ENCODE assay signal across 8 cellular contexts in genomic region chr5:96662725-96663513, GRCh38. TPM values are rescaled to one million over a fixed set of nuclear protein-coding genes. Genes with fewer than 3 reads are reported as not detected.
DNase-seq lines count a peak whose midpoint lies in the region; ATAC-seq and TF ChIP-seq lines count a peak whose summit lies in the region.

No MANE protein-coding gene starts in this region.

- peaks cover 9% of the 10 kb centered on the region for H3K27me3 Mint-ChIP-seq in T-helper 1 cell treated with Interleukin-12 subunit alpha and Interleukin-12 subunit beta and Interleukin-4 antibody, amounts not matched to agents 30 μg/mL and 1 μg/mL, for 36 hours (ENCODE audit: low read depth)

- H3K27ac Mint-ChIP-seq in T-helper 1 cell treated with Interleukin-12 subunit alpha and Interleukin-12 subunit beta and Interleukin-4 antibody, amounts not matched to agents 30 μg/mL and 1 μg/mL, for 36 hours, result peak overlapping the region; percentile 99

- ATAC-seq in HG02571 (IDR thresholded peaks at IDR 0.05; ENCODE audit: unreplicated experiment), result peak; percentile 71

- H3K4me3 Mint-ChIP-seq in T-helper 1 cell treated with Interleukin-12 subunit alpha and Interleukin-12 subunit beta and Interleukin-4 antibody, amounts not matched to agents 30 μg/mL and 1 μg/mL, for 36 hours, result peak overlapping the region; percentile 97

- H3K36me3 ChIP-seq in right atrium auricular region (no peaks in the 10 kb centered on the region), vagina (no peaks in the 10 kb centered on the region)

- peaks cover 48% of the 10 kb centered on the region for H3K4me1 Mint-ChIP-seq in T-helper 1 cell treated with Interleukin-12 subunit alpha and Interleukin-12 subunit beta and Interleukin-4 antibody, amounts not matched to agents 30 μg/mL and 1 μg/mL, for 36 hours (ENCODE audit: low read depth)

- peaks cover 6% of the 10 kb centered on the region for H3K36me3 Mint-ChIP-seq in T-helper 1 cell treated with Interleukin-12 subunit alpha and Interleukin-12 subunit beta and Interleukin-4 antibody, amounts not matched to agents 30 μg/mL and 1 μg/mL, for 36 hours (ENCODE audit: low read depth)

- DNase-seq in NCI-H1048 (lab: John Stamatoyannopoulos, UW) (peak; percentile 62), right atrium auricular region (ENCODE audit: low spot score) (peak; percentile 98), putamen (ENCODE audit: low spot score) (peak; percentile 85), vagina (ENCODE audit: extremely low spot score in 2 of 2) (peak in 1 of 2 donors; percentile 95)

- no peaks in the 10 kb centered on the region for H3K27me3 ChIP-seq in right atrium auricular region
- H3K27me3 ChIP-seq in vagina, result no peaks in the 10 kb centered on the region

- no peaks in the 10 kb centered on the region for H3K9me3 Mint-ChIP-seq in T-helper 1 cell treated with Interleukin-12 subunit alpha and Interleukin-12 subunit beta and Interleukin-4 antibody, amounts not matched to agents 30 μg/mL and 1 μg/mL, for 36 hours

- peak overlapping the region; percentile 91 to 95 for H3K4me3 ChIP-seq in right atrium auricular region
- H3K4me3 ChIP-seq in vagina, result peak overlapping the region; percentile 85 to 88

- peak overlapping the region; percentile 73 for H3K27ac ChIP-seq in angular gyrus (ENCODE audit: low read depth, low read length)
- H3K27ac ChIP-seq in right atrium auricular region, result peak overlapping the region; percentile 98 to 100
- peak overlapping the region; percentile 98 for H3K27ac ChIP-seq in vagina

- TF ChIP-seq POLR2A in vagina (IDR thresholded peaks at IDR 0.05), result peak in 1 of 2 donors; percentile 87

- H3K4me1 ChIP-seq in right atrium auricular region (peaks cover 0 to 36% of the 10 kb centered on the region in 2 donors), vagina (peaks cover 45% of the 10 kb centered on the region)

- TF ChIP-seq CTCF in GM12873 (IDR thresholded peaks at IDR 0.05; ENCODE audit: insufficient read depth, low read depth, low read length, missing control alignments), result peak; percentile 6
- TF ChIP-seq CTCF in right atrium auricular region (IDR thresholded peaks at IDR 0.05), result no peak
- TF ChIP-seq CTCF in vagina (IDR thresholded peaks at IDR 0.05), result peak in 1 of 3 experiments; percentile 11

- intact Hi-C loops in vagina (cut with DNase I), result loop anchor here (10.0 kb wide), 1 partner anchor 52 kb away; no protein-coding TSS in a partner anchor

- H3K9me3 ChIP-seq in right atrium auricular region (no peaks in the 10 kb centered on the region), vagina (no peaks in the 10 kb centered on the region)

RNA-seq across cellular contexts. Expression of gene CAST, which starts 0.7 kb away (rescaled TPM):
- 100 to 1,000 TPM; 439 to 631 TPM for total RNA-seq in right atrium auricular region
- 309 TPM for total RNA-seq in vagina
